In the genomic region with DNA sequence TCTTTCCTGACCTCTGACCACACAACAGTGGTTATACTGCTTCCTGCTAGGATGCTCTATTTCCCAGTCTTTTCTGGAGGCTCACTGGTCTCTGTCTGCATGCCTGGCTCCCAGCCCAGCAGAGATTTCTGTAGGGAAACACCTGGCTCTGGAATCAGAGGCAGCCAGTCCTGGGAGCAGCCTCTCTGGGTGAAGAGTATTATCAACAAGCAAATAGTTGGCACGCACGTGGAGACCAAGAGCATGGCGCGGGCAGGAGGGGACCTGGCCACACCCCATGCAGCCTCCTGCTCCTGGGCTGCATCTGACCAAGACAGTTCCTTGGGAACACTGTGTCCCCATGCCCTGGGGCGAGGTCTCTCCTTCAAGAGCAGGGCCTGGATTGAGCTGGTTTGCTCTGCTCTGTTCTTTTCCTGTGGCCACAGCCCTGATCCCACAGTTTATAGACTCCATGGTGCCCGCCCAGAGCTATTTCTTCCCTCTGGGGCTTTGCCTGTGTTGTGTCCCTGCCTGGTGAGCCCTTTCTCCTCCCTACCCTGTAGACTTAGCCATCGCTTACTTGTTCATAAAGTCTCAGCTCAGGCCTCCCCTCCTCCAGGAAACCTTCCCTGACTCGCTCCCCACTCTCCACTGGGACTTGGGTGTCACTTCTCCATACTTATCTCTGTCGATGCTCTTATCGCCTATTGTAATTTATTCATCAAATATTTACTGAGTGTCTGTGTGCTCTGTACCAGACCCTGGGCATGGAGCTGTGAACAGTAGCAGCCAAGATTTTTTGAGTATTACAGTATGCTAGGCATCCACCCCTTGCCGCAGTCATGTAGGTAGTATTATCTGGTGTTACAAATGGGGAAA, we compare ENCODE assay signal across 10 cellular contexts.
DNase-seq lines count a peak whose midpoint lies in the region; ATAC-seq and TF ChIP-seq lines count a peak whose summit lies in the region.
"Had no signal": no experiment of that assay in that cellular context is flagged by ENCODE, and none has a peak within 500 bp of the region (broad histone marks: within the 10 kb centered on the region; RNA-seq: fewer than 3 reads in every experiment).

No MANE protein-coding gene starts in this region.

- H3K36me3 ChIP-seq in gastroesophageal sphincter (no peaks in the 10 kb centered on the region), prostate gland (no peaks in the 10 kb centered on the region), tibial artery (no peaks in the 10 kb centered on the region)

- ATAC-seq in gastroesophageal sphincter (peak; percentile 72), GM21786 (IDR thresholded peaks at IDR 0.05; ENCODE audit: unreplicated experiment) (no peak)

- TF ChIP-seq POLR2A in gastroesophageal sphincter (IDR thresholded peaks at IDR 0.05) (no peak), prostate gland (IDR thresholded peaks at IDR 0.05) (no peak)

- DNase-seq in DMS53 treated with DMSO at 0.1 percent for 48 hours (lab: John Stamatoyannopoulos, UW; ENCODE audit: unreplicated experiment): peak; percentile 87
- peak; percentile 78 for DNase-seq in NCI-H510A (lab: John Stamatoyannopoulos, UW)
- peak; percentile 95 for DNase-seq in prostate gland (ENCODE audit: low spot score)
- no peak for DNase-seq in HEK293T (ENCODE audit: extremely low spot score)
- no peak for DNase-seq in tibial artery
- DNase-seq in foreskin fibroblast: no peak
- DNase-seq: CD4-positive, alpha-beta T cell had no signal

- POLR2A ChIA-PET in HEK293T (lab: Yijun Ruan, JAX): interaction anchor here (1.1 kb wide), 1 partner anchor 16 kb away, joined by 3 read pairs; no protein-coding TSS in a partner anchor

- 68 to 100% methylated on average over 1 to 10 of the region's 11 CpGs for WGBS in gastroesophageal sphincter (ENCODE audit: low coverage in 1 of 2), 2 donors
- WGBS in prostate gland: 32% methylated on average over 11 of the region's 11 CpGs

- H3K9me3 ChIP-seq in gastroesophageal sphincter (no peaks in the 10 kb centered on the region), prostate gland (no peaks in the 10 kb centered on the region), tibial artery (no peaks in the 10 kb centered on the region)

- H3K4me3 ChIP-seq in gastroesophageal sphincter: no peak overlapping the region
- no peak overlapping the region for H3K4me3 ChIP-seq in prostate gland
- no peak overlapping the region for H3K4me3 ChIP-seq in tibial artery
- no peak overlapping the region for H3K4me3 ChIP-seq in foreskin fibroblast (ENCODE audit: low read depth in 1 of 2, low read length in 2 of 2)

- intact Hi-C loops in prostate gland (cut with DNase I) (no loop called here), tibial artery (cut with DNase I; ENCODE audit: low total_unique reads) (no loop called here)

- H3K27me3 ChIP-seq in gastroesophageal sphincter (no peaks in the 10 kb centered on the region), prostate gland (replicated peaks; ENCODE audit: insufficient read depth) (no peaks in the 10 kb centered on the region), tibial artery (peaks cover 0 to 12% of the 10 kb centered on the region in 2 donors)

- TF ChIP-seq EP300 in gastroesophageal sphincter (IDR thresholded peaks at IDR 0.05): no peak

- H3K27ac ChIP-seq in gastroesophageal sphincter (peak overlapping the region in 3 of 4 donors; percentile 17 to 57 (median 48)), prostate gland (peak overlapping the region; percentile 53 to 64), tibial artery (no peak overlapping the region)
- H3K27ac ChIP-seq: HL-60 had no signal

- TF ChIP-seq CTCF in gastroesophageal sphincter (IDR thresholded peaks at IDR 0.05): no peak
- TF ChIP-seq CTCF in prostate gland (IDR thresholded peaks at IDR 0.05): no peak
- no peak for TF ChIP-seq CTCF in tibial artery (IDR thresholded peaks at IDR 0.05)
- no peak for TF ChIP-seq CTCF in foreskin fibroblast (IDR thresholded peaks at IDR 0.05; ENCODE audit: low read depth, low read length)

- CTCF ChIA-PET in HEK293T (lab: Yijun Ruan, JAX): interaction anchor here (0.6 kb wide), 1 partner anchor 79 kb away, joined by 3 read pairs; no protein-coding TSS in a partner anchor

- peaks cover 0 to 13% (median 0%) of the 10 kb centered on the region in 3 donors for H3K4me1 ChIP-seq in gastroesophageal sphincter
- no peaks in the 10 kb centered on the region for H3K4me1 ChIP-seq in prostate gland (replicated peaks)
- H3K4me1 ChIP-seq in tibial artery: no peaks in the 10 kb centered on the region

TF ChIP-seq in HEK293T, 16 proteins besides CTCF, POLR2A, EP300 and RAD21:
- TF ChIP-seq HDGF (IDR thresholded peaks at IDR 0.05; ENCODE audit: borderline replicate concordance) (no peak), LEF1 (IDR thresholded peaks at IDR 0.05; ENCODE audit: borderline replicate concordance) (no peak), NFRKB (IDR thresholded peaks at IDR 0.05) (no peak), FOXA1 (IDR thresholded peaks at IDR 0.05) (no peak), FOXM1 (IDR thresholded peaks at IDR 0.05; ENCODE audit: borderline replicate concordance) (no peak), SUZ12 (IDR thresholded peaks at IDR 0.05) (no peak), FOXK2 (IDR thresholded peaks at IDR 0.05) (no peak), SP1 (IDR thresholded peaks at IDR 0.05) (no peak), ARNT (IDR thresholded peaks at IDR 0.05) (no peak), CTBP1 (IDR thresholded peaks at IDR 0.05; ENCODE audit: borderline replicate concordance) (no peak), TARDBP (IDR thresholded peaks at IDR 0.05) (no peak), ELF4 (IDR thresholded peaks at IDR 0.05) (no peak), BHLHE40 (IDR thresholded peaks at IDR 0.05; ENCODE audit: borderline replicate concordance) (no peak), L3MBTL2 (conservative IDR thresholded peaks at IDR 0.05) (no peak), ZNF384 (IDR thresholded peaks at IDR 0.05) (no peak)
- TF ChIP-seq, protein P1, sequence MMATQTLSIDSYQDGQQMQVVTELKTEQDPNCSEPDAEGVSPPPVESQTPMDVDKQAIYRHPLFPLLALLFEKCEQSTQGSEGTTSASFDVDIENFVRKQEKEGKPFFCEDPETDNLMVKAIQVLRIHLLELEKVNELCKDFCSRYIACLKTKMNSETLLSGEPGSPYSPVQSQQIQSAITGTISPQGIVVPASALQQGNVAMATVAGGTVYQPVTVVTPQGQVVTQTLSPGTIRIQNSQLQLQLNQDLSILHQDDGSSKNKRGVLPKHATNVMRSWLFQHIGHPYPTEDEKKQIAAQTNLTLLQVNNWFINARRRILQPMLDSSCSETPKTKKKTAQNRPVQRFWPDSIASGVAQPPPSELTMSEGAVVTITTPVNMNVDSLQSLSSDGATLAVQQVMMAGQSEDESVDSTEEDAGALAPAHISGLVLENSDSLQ (IDR thresholded peaks at IDR 0.05): no peak

Comparison
In these comparisons a context has a peak if more than half of its experiments do, and no peak if none do; other contexts are left out.
1. DNase-seq: peak in DMS53 treated with DMSO at 0.1 percent for 48 hours (single experiment), NCI-H510A (single experiment) and prostate gland (single experiment); none in HEK293T (single experiment), tibial artery (0 of 2) and foreskin fibroblast (0 of 2).
2. H3K27ac ChIP-seq: peak in gastroesophageal sphincter (3 of 4) and prostate gland (2 of 2); none in tibial artery (0 of 2).